In genomic region chr2:64565949-64566705, GRCh38 we compare ENCODE assay signal across 22 cellular contexts. TPM values are rescaled to one million over a fixed set of nuclear protein-coding genes. Genes with fewer than 3 reads are reported as not detected.
DNase-seq lines count a peak whose midpoint lies in the region; ATAC-seq, FAIRE-seq and TF ChIP-seq lines count a peak whose summit lies in the region.
"Had no signal": no experiment of that assay in that cellular context is flagged by ENCODE, and none has a peak within 500 bp of the region (broad histone marks: within the 10 kb centered on the region; RNA-seq: fewer than 3 reads in every experiment).

No MANE protein-coding gene starts in this region.

- CTCF ChIA-PET in activated CD8-positive, alpha-beta T cell treated with anti-CD3 and anti-CD28 coated beads for 36 hours (lab: Charles Lee) = interaction anchor here (1.4 kb wide), 1 partner anchor 21 kb away, joined by 3 read pairs; no protein-coding TSS in a partner anchor
- CTCF ChIA-PET in naive thymus-derived CD4-positive, alpha-beta T cell (lab: Charles Lee) = interaction anchor here (0.6 to 2.0 kb wide), 3 partner anchors 21 to 167 kb away, joined by 3 to 7 read pairs (median 3); no protein-coding TSS in a partner anchor

- POLR2A ChIA-PET in activated CD8-positive, alpha-beta T cell treated with anti-CD3 and anti-CD28 coated beads for 36 hours (lab: Charles Lee) = no interaction called here
- POLR2A ChIA-PET in naive thymus-derived CD4-positive, alpha-beta T cell (lab: Charles Lee) = no interaction called here

- 75% methylated on average over 1 of the region's 1 CpG for WGBS in suprapubic skin

- intact Hi-C loops in activated CD8-positive, alpha-beta T cell treated with anti-CD3 and anti-CD28 coated beads for 36 hours (cut with micrococcal nuclease) = loop anchor here (10.0 kb wide), 1 partner anchor 231 kb away; no protein-coding TSS in a partner anchor
- intact Hi-C loops in naive thymus-derived CD4-positive, alpha-beta T cell (cut with micrococcal nuclease) = no loop called here

- H3K27ac ChIP-seq in naive thymus-derived CD4-positive, alpha-beta T cell (ENCODE audit: low read depth, low read length) = no peak overlapping the region
- H3K27ac ChIP-seq in suprapubic skin = no peak overlapping the region
- H3K27ac ChIP-seq: A549; BLaER1 treated with 17β-estradiol and CSF1 and Interleukin-3, amounts not matched to agents 10 nM and 100 nM; gastrocnemius medialis; right atrium auricular region had no signal

- no peak overlapping the region for H3K4me3 Mint-ChIP-seq in activated CD8-positive, alpha-beta T cell treated with anti-CD3 and anti-CD28 coated beads for 36 hours
- H3K4me3 Mint-ChIP-seq in naive thymus-derived CD4-positive, alpha-beta T cell = peak overlapping the region in 2 of 10 donors; percentile 1 to 37
- H3K4me3 Mint-ChIP-seq: GM23338 had no signal

- DNase-seq in NCI-H748 (lab: John Stamatoyannopoulos, UW; ENCODE audit: unreplicated experiment) (peak; percentile 38), NCI-H748 treated with DMSO at 0.1 percent for 48 hours (lab: John Stamatoyannopoulos, UW) (no peak), NCI-H146 (lab: John Stamatoyannopoulos, UW) (peak; percentile 23), HTR-8/SVneo (ENCODE audit: insufficient read length, low spot score) (no peak), suprapubic skin (ENCODE audit: low spot score in 2 of 2) (no peak)
- no peak for DNase-seq in activated CD8-positive, alpha-beta T cell treated with anti-CD3 and anti-CD28 coated beads for 36 hours
- DNase-seq in naive thymus-derived CD4-positive, alpha-beta T cell = peak in 3 of 9 donors; percentile 5 to 12 (median 11)
- DNase-seq: activated CD4-positive, alpha-beta T cell treated with anti-CD3 and anti-CD28 coated beads, Interleukin-2, amount 50 U/mL, for 1 hour; activated T-cell treated with anti-CD3 and anti-CD28 coated beads, Interleukin-2, amount 50 U/mL, for 48 hours; dermis blood vessel endothelial cell; DMS79; gastrocnemius medialis; IMR-90; MM.1S; occipital lobe; trophoblast cell had no signal

- peak overlapping the region; percentile 33 for H3K27ac Mint-ChIP-seq in activated CD8-positive, alpha-beta T cell treated with anti-CD3 and anti-CD28 coated beads for 36 hours
- H3K27ac Mint-ChIP-seq in naive thymus-derived CD4-positive, alpha-beta T cell = peak overlapping the region in 8 of 9 donors; percentile 25 to 76 (median 48)
- H3K27ac Mint-ChIP-seq: GM23338 had no signal

- no peaks in the 10 kb centered on the region for H3K9me3 Mint-ChIP-seq in activated CD8-positive, alpha-beta T cell treated with anti-CD3 and anti-CD28 coated beads for 36 hours
- peaks cover 0 to 2% (median 0%) of the 10 kb centered on the region in 11 donors for H3K9me3 Mint-ChIP-seq in naive thymus-derived CD4-positive, alpha-beta T cell
- H3K9me3 Mint-ChIP-seq: GM23338 had no signal

- no peak for TF ChIP-seq CTCF in activated CD8-positive, alpha-beta T cell treated with anti-CD3 and anti-CD28 coated beads for 36 hours (IDR thresholded peaks at IDR 0.05)
- no peak for TF ChIP-seq CTCF in suprapubic skin (IDR thresholded peaks at IDR 0.05)

- H3K4me1 ChIP-seq in naive thymus-derived CD4-positive, alpha-beta T cell (ENCODE audit: control insufficient read depth in 2 of 2, insufficient read depth in 2 of 2, low read length in 2 of 2) = peaks cover 0 to 4% of the 10 kb centered on the region in 2 donors
- H3K4me1 ChIP-seq in suprapubic skin = peaks cover 19% of the 10 kb centered on the region
- H3K4me1 ChIP-seq: right atrium auricular region had no signal

- no peak for FAIRE-seq in HTR-8/SVneo (lab: Jason Lieb, UNC)
- FAIRE-seq: A549, TTC549 had no signal

- peaks cover 32% of the 10 kb centered on the region for H3K4me1 Mint-ChIP-seq in activated CD8-positive, alpha-beta T cell treated with anti-CD3 and anti-CD28 coated beads for 36 hours (ENCODE audit: low read depth)
- H3K4me1 Mint-ChIP-seq in naive thymus-derived CD4-positive, alpha-beta T cell = peaks cover 26 to 39% (median 35%) of the 10 kb centered on the region in 7 donors

- TF ChIP-seq EP300 in suprapubic skin (IDR thresholded peaks at IDR 0.05) = no peak

- H3K36me3 Mint-ChIP-seq in activated CD8-positive, alpha-beta T cell treated with anti-CD3 and anti-CD28 coated beads for 36 hours (ENCODE audit: low read depth) = peaks cover 5% of the 10 kb centered on the region
- H3K36me3 Mint-ChIP-seq in naive thymus-derived CD4-positive, alpha-beta T cell = peaks cover 0 to 23% (median 11%) of the 10 kb centered on the region in 5 donors

- H3K4me3 ChIP-seq in naive thymus-derived CD4-positive, alpha-beta T cell (ENCODE audit: low read length) = no peak overlapping the region
- H3K4me3 ChIP-seq in suprapubic skin = no peak overlapping the region
- H3K4me3 ChIP-seq: A549; BLaER1 treated with 17β-estradiol and CSF1 and Interleukin-3, amounts not matched to agents 10 nM and 100 nM; gastrocnemius medialis; GM23338; right atrium auricular region had no signal

- no peaks in the 10 kb centered on the region for H3K27me3 ChIP-seq in naive thymus-derived CD4-positive, alpha-beta T cell (ENCODE audit: control insufficient read depth in 2 of 2, insufficient read depth in 2 of 2, low read length in 2 of 2)
- H3K27me3 ChIP-seq in suprapubic skin = no peaks in the 10 kb centered on the region
- H3K27me3 ChIP-seq: BLaER1 treated with 17β-estradiol and CSF1 and Interleukin-3, amounts not matched to agents 10 nM and 100 nM; gastrocnemius medialis; right atrium auricular region had no signal

- H3K27me3 Mint-ChIP-seq in activated CD8-positive, alpha-beta T cell treated with anti-CD3 and anti-CD28 coated beads for 36 hours = no peaks in the 10 kb centered on the region
- H3K27me3 Mint-ChIP-seq in naive thymus-derived CD4-positive, alpha-beta T cell = no peaks in the 10 kb centered on the region

- no peaks in the 10 kb centered on the region for H3K36me3 ChIP-seq in naive thymus-derived CD4-positive, alpha-beta T cell (ENCODE audit: control insufficient read depth in 2 of 3, insufficient read depth in 3 of 3, low read length in 3 of 3)
- H3K36me3 ChIP-seq in suprapubic skin = peaks cover 14% of the 10 kb centered on the region

- ATAC-seq in activated CD8-positive, alpha-beta T cell treated with anti-CD3 and anti-CD28 coated beads for 36 hours = no peak
- no peak for ATAC-seq in naive thymus-derived CD4-positive, alpha-beta T cell
- ATAC-seq in HG02884 (IDR thresholded peaks at IDR 0.05; ENCODE audit: unreplicated experiment) = no peak
- ATAC-seq: A549, gastrocnemius medialis, GM23338 had no signal

- no peak for TF ChIP-seq POLR2A in suprapubic skin (IDR thresholded peaks at IDR 0.05)

- no peaks in the 10 kb centered on the region for H3K9me3 ChIP-seq in naive thymus-derived CD4-positive, alpha-beta T cell (ENCODE audit: control insufficient read depth in 2 of 3, low read length in 3 of 3)
- H3K9me3 ChIP-seq in suprapubic skin = no peaks in the 10 kb centered on the region
- H3K9me3 ChIP-seq: A549; BLaER1 treated with 17β-estradiol and CSF1 and Interleukin-3, amounts not matched to agents 10 nM and 100 nM; gastrocnemius medialis; right atrium auricular region had no signal

RNA-seq across cellular contexts. Expression of gene AFTPH, which starts 42.0 kb away (rescaled TPM):
- total RNA-seq in activated CD8-positive, alpha-beta T cell treated with anti-CD3 and anti-CD28 coated beads for 36 hours = 10 to 100 TPM; 30.6 to 31.1 TPM
- total RNA-seq in naive thymus-derived CD4-positive, alpha-beta T cell = 10 to 100 TPM; 25.2 to 46.2 (median 37.0) TPM
- polyA plus RNA-seq in naive thymus-derived CD4-positive, alpha-beta T cell = 10 to 100 TPM; 19.7 to 25.9 TPM
- 10 to 100 TPM; 49.1 to 64.3 (median 57.1) TPM for total RNA-seq in suprapubic skin

Comparison
In these comparisons a context has a peak if more than half of its experiments do, and no peak if none do; other contexts are left out.
1. DNase-seq: peak in NCI-H748 (single experiment) and NCI-H146 (single experiment); none in NCI-H748 treated with DMSO at 0.1 percent for 48 hours (single experiment), activated CD8-positive, alpha-beta T cell treated with anti-CD3 and anti-CD28 coated beads for 36 hours (single experiment), HTR-8/SVneo (single experiment) and suprapubic skin (0 of 2).